ENCODE assay signal across 24 cellular contexts in the genomic region with DNA sequence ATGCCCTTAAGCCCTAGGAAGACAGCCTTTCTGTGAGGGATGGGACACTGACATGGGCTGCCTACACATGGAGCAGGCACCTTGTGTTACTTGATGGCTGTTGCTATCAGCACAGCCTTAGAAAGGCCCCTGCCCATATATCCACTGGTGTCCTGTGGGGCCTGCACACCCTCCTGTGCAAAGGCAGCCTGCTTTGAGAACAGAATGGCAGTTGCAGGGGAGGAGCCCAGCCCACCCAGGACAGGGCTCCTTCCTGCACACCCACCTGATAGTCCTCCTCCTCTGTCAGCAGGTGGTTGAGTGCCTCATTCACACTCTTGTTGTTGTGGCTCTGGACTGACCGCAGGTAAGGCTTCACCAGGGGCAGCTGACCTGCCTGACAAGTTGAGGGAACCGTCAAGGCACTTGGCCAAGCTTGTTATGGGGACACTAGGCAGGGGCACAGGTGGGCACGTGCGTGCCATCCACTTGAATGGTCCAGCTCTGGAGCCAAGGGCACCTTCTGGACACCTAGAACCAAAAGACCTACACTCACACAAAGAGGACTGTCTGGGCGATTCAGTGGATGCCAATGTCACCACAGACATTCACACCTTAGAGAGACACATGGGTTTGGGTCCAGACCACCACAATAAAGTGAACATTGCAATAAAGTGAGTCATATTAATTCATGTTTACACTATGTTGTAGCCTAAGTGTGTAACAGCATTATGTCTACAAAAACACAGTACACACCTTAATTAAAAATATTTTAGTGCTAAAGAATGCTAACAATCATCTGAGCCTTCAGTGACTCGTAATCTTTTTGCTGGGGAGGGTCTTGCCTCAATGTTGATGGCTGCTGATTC. TPM values are rescaled to one million over a fixed set of nuclear protein-coding genes. Genes with fewer than 3 reads are reported as not detected.
DNase-seq lines count a peak whose midpoint lies in the region; ATAC-seq, FAIRE-seq and TF ChIP-seq lines count a peak whose summit lies in the region.
"Had no signal": no experiment of that assay in that cellular context is flagged by ENCODE, and none has a peak within 500 bp of the region (broad histone marks: within the 10 kb centered on the region; RNA-seq: fewer than 3 reads in every experiment).

No MANE protein-coding gene starts in this region.

- H3K79me1 ChIP-seq in IMR-90 (ENCODE audit: low read depth in 1 of 2, low read length in 2 of 2), result no peaks in the 10 kb centered on the region

- POLR2A ChIA-PET in IMR-90 (lab: Charles Lee; ENCODE audit: unreplicated experiment) (no interaction called here), K562 (lab: Yijun Ruan, JAX) (interaction anchor here (0.6 to 2.2 kb wide), 7 partner anchors 8 to 667 kb away, joined by 3 to 9 read pairs (median 5); a partner anchor contains a TSS)

- H4K8ac ChIP-seq in IMR-90 (ENCODE audit: low read depth in 2 of 2, low read length in 2 of 2), result no peak overlapping the region

- H4K20me1 ChIP-seq in IMR-90 (ENCODE audit: insufficient read depth, low read length) (no peaks in the 10 kb centered on the region), K562 (replicated peaks; ENCODE audit: control insufficient read depth, insufficient read depth, low read length) (no peaks in the 10 kb centered on the region; the same call in 1 of the 2 replicates)

- H4K91ac ChIP-seq in IMR-90 (ENCODE audit: insufficient read depth, low read depth, low read length), result no peak overlapping the region

- H3K27me3 ChIP-seq in IMR-90 (ENCODE audit: control insufficient read depth, insufficient read depth, low read length) (no peaks in the 10 kb centered on the region), K562 (ENCODE audit: control insufficient read depth in 2 of 2, insufficient read depth in 2 of 2, low read length in 2 of 2) (peaks cover 48 to 75% of the 10 kb centered on the region in 2 experiments)
- H3K27me3 ChIP-seq: BLaER1 had no signal

- BruUV-seq in IMR-90 (replicated peaks; lab: Mats Ljungman, UMichigan), result no TSS peak
- no TSS peak for BruUV-seq in K562 (replicated peaks; lab: Mats Ljungman, UMichigan)

- CTCF ChIA-PET in IMR-90 (lab: Yijun Ruan, JAX), result no interaction called here
- CTCF ChIA-PET in K562 (lab: Yijun Ruan, JAX; ENCODE audit: low intra/inter-chr PET ratio), result no interaction called here

- H3K14ac ChIP-seq in IMR-90 (replicated peaks; ENCODE audit: low read depth, low read length), result no peak overlapping the region

- DNase-seq in IMR-90 (no peak), K562 (ENCODE audit: extremely low read depth in 1 of 4, low spot score in 3 of 4) (no peak), islet precursor cell (peak; percentile 37), renal cortical epithelial cell (ENCODE audit: low read depth) (peak; percentile 15), SW 1271 (lab: John Stamatoyannopoulos, UW) (no peak), NCI-H2029 treated with DMSO at 0.1 percent for 48 hours (lab: John Stamatoyannopoulos, UW) (no peak), HT-29 (ENCODE audit: low spot score) (no peak)
- DNase-seq: 8988T; CD4-positive, alpha-beta memory T cell; DMS153; DMS79; GDM1; HFFc6 had no signal

- H2AK5ac ChIP-seq in IMR-90 (ENCODE audit: low read depth, low read length), result no peak overlapping the region

- no peak overlapping the region for H3K23ac ChIP-seq in IMR-90 (ENCODE audit: low read depth, low read length)

- ATAC-seq in IMR-90 (ENCODE audit: low read depth) (no peak), K562 (no peak)
- ATAC-seq: GM23338, HCT116, HepG2 had no signal

- no peak for TF ChIP-seq RAD21 in IMR-90 (IDR thresholded peaks at IDR 0.05; ENCODE audit: low read length)
- no peak for TF ChIP-seq RAD21 in K562 (CRISPR knock-in tag; conservative IDR thresholded peaks at IDR 0.05 in 1 of 2, IDR thresholded peaks at IDR 0.05 in 1 of 2)

- no peak overlapping the region for H3K18ac ChIP-seq in IMR-90 (ENCODE audit: low read depth, low read length)

- TF ChIP-seq CTCF in IMR-90 (conservative IDR thresholded peaks at IDR 0.05; ENCODE audit: low read depth, low read length) (no peak), K562 (IDR thresholded peaks at IDR 0.05 in 2 of 3, conservative IDR thresholded peaks at IDR 0.05 in 1 of 3; ENCODE audit: insufficient read depth in 2 of 3, low read depth in 1 of 3, low read length in 3 of 3) (no peak)

- TF ChIP-seq EP300 in K562 (IDR thresholded peaks at IDR 0.05; ENCODE audit: low read length), result no peak

- H3K9ac ChIP-seq in IMR-90 (ENCODE audit: low read depth, low read length), result no peak overlapping the region
- peak overlapping the region in 1 of 2 experiments; percentile 33; a peak in 2 of 4 replicates for H3K9ac ChIP-seq in K562 (ENCODE audit: insufficient read depth in 1 of 2, low read depth in 2 of 2, low read length in 2 of 2)
- H3K9ac ChIP-seq: BLaER1 had no signal

- WGBS in IMR-90 (ENCODE audit: extremely low coverage in 2 of 2, insufficient read length in 1 of 2), 2 experiments, result 80% methylated on average over 1 of the region's 6 CpGs; no CpG with 5 or more reads in 1 of the 2 experiments
- WGBS in K562 (ENCODE audit: insufficient coverage, low coverage, missing lambda C conversion rate), result 2% methylated on average over 6 of the region's 6 CpGs

- no peak for FAIRE-seq in K562 (lab: Jason Lieb, UNC)
- FAIRE-seq: GM12892, GM18507, H54, HepG2 had no signal

- no peak overlapping the region for H3K4me2 ChIP-seq in IMR-90 (ENCODE audit: low read depth, low read length)
- H3K4me2 ChIP-seq in K562 (ENCODE audit: insufficient read depth, low read length), result no peak overlapping the region
- H3K4me2 ChIP-seq: BLaER1, GM23338 had no signal

- in situ Hi-C loops in IMR-90 (cut with MboI; ENCODE audit: low sequenced_read_pairs), result loop anchor here (10.0 kb wide), 1 partner anchor 167 kb away; no protein-coding TSS in a partner anchor
- in situ Hi-C loops in K562 (cut with MboI), result no loop called here

- dilution Hi-C loops in IMR-90 (cut with HindIII; ENCODE audit: low sequenced_read_pairs, unreplicated experiment), result no loop called here

- H3K36me3 ChIP-seq in IMR-90 (ENCODE audit: control insufficient read depth, insufficient read depth, low read length) (no peaks in the 10 kb centered on the region; the same call in 1 of the 2 replicates), K562 (ENCODE audit: control insufficient read depth, insufficient read depth, low read length) (no peaks in the 10 kb centered on the region)

- no peak overlapping the region for H2BK20ac ChIP-seq in IMR-90 (ENCODE audit: low read depth, low read length)

- no peak overlapping the region for H2AK9ac ChIP-seq in IMR-90 (replicated peaks; ENCODE audit: low read depth, low read length, poor library complexity)

- H3K9me3 ChIP-seq in IMR-90 (ENCODE audit: control insufficient read depth, insufficient read depth, low read length) (no peaks in the 10 kb centered on the region), K562 (replicated peaks; ENCODE audit: control insufficient read depth, insufficient read depth, low read depth, low read length) (no peaks in the 10 kb centered on the region)
- H3K9me3 ChIP-seq: BLaER1 had no signal

- no peak overlapping the region for H3K4me3 ChIP-seq in IMR-90 (ENCODE audit: insufficient read depth, low read depth, low read length)
- H3K4me3 ChIP-seq in K562, result no peak overlapping the region
- H3K4me3 ChIP-seq: BLaER1, GM23338 had no signal

- no peak overlapping the region for H4K5ac ChIP-seq in IMR-90 (ENCODE audit: low read depth, low read length)

- no peak overlapping the region for H2BK5ac ChIP-seq in IMR-90 (ENCODE audit: low read depth, low read length, poor library complexity, severe bottlenecking)

- H3K4me1 ChIP-seq in IMR-90 (ENCODE audit: control insufficient read depth, insufficient read depth, low read length) (peaks cover 4% of the 10 kb centered on the region; the same call in 1 of the 2 replicates), K562 (replicated peaks in 1 of 2; ENCODE audit: control insufficient read depth in 2 of 2, insufficient read depth in 2 of 2, low read length in 2 of 2) (peaks cover 0 to 26% of the 10 kb centered on the region in 2 experiments; a peak in 3 of 5 replicates)

- H2AFZ ChIP-seq in IMR-90 (replicated peaks; ENCODE audit: low read length, poor library complexity) (peak overlapping the region; percentile 41), K562 (ENCODE audit: low read depth, low read length) (no peak overlapping the region)
- H2AFZ ChIP-seq: GM23338 had no signal

- TF ChIP-seq POLR2A in IMR-90 (IDR thresholded peaks at IDR 0.05; ENCODE audit: low read depth, low read length) (no peak), K562 (conservative IDR thresholded peaks at IDR 0.05) (no peak)

- no peaks in the 10 kb centered on the region for H3K79me2 ChIP-seq in K562 (ENCODE audit: control insufficient read depth, insufficient read depth, low read length)

- H3K9me1 ChIP-seq in IMR-90 (ENCODE audit: insufficient read depth, low read length), result peaks cover 9% of the 10 kb centered on the region; the same call in 1 of the 2 replicates
- H3K9me1 ChIP-seq in K562 (ENCODE audit: control insufficient read depth, insufficient read depth, low read length), result no peaks in the 10 kb centered on the region

- H3K27ac ChIP-seq in IMR-90 (ENCODE audit: insufficient read depth, low read length) (no peak overlapping the region), K562 (ENCODE audit: extremely low read depth, low read depth, low read length) (no peak overlapping the region)
- H3K27ac ChIP-seq: BLaER1 had no signal

- intact Hi-C loops in IMR-90 (cut with micrococcal nuclease), result no loop called here
- intact Hi-C loops in K562 (cut with micrococcal nuclease), result no loop called here

- H2BK120ac ChIP-seq in IMR-90 (ENCODE audit: low read depth, low read length), result no peak overlapping the region

- H2BK15ac ChIP-seq in IMR-90 (ENCODE audit: low read depth, low read length), result no peak overlapping the region

- no peak overlapping the region for H3K56ac ChIP-seq in IMR-90 (ENCODE audit: extremely low read depth, insufficient read depth, low read length)

- H3K4ac ChIP-seq in IMR-90 (ENCODE audit: low read depth, low read length), result no peak overlapping the region

RNA-seq across cellular contexts. Expression of a gene that starts 9.4 kb away (rescaled TPM):
- total RNA-seq in IMR-90 (2012; rRNA removed) (41.0 and 46.1 TPM in 2 replicates), K562 (2014; rRNA removed) (329 and 469 TPM in 2 replicates), K562 (2014; rRNA removed; fragmentation: Illumina TruSeq; extraction: Trizol) (54.3 and 89.6 TPM in 2 replicates), K562 (2015; rRNA removed; fragmentation: Illumina TruSeq; extraction: Trizol) (109 and 119 TPM in 2 replicates), K562 (2021) (399 and 408 TPM in 2 replicates), renal cortical epithelial cell (175 and 192 TPM in 2 replicates)
- polyA plus RNA-seq in IMR-90 (2012; rRNA removed) (56.5 and 58.5 TPM in 2 replicates), K562 (2011; rRNA removed) (110 and 216 TPM in 2 replicates), K562 (2014; fragmentation: Illumina TruSeq; extraction: Trizol) (183 and 239 TPM in 2 replicates), K562 (2014; fragmentation: Nextera tagmentation; extraction: Ambion mirVana) (10 to 100 TPM; 11.0 to 23.7 TPM), K562 (2014; rRNA removed) (248 and 262 TPM in 2 replicates)
- polyA plus RNA-seq in IMR-90 (2012; cell fraction: cytosol; rRNA removed), result 55.4 and 87.6 TPM in 2 replicates
- polyA plus RNA-seq in IMR-90 (2012; cell fraction: nucleus; rRNA removed; ENCODE audit: low replicate concordance), result 39.2 and 103 TPM in 2 replicates
- total RNA-seq in K562 (2011; cell fraction: chromatin; rRNA removed; ENCODE audit: low replicate concordance), result 34.4 and 107 TPM in 2 replicates
- 114 and 122 TPM in 2 replicates for total RNA-seq in K562 (2011; cell fraction: nucleolus; rRNA removed)
- total RNA-seq in K562 (2011; cell fraction: nucleoplasm; rRNA removed), result 76.8 and 81.5 TPM in 2 replicates
- 329 and 368 TPM in 2 replicates for polyA plus RNA-seq in K562 (2011; cell fraction: cytosol; rRNA removed)
- 294 and 343 TPM in 2 replicates for polyA plus RNA-seq in K562 (2011; cell fraction: nucleus; rRNA removed)
- polyA plus RNA-seq in K562 (2012), result 272 and 330 TPM in 2 replicates
- polyA minus RNA-seq in K562 (2011; rRNA and poly(A)+ RNA removed), result 64.7 and 77.1 TPM in 2 replicates
- 103 and 287 TPM in 2 replicates for polyA minus RNA-seq in K562 (2011; cell fraction: cytosol; rRNA and poly(A)+ RNA removed)
- 46.3 and 88.1 TPM in 2 replicates for polyA minus RNA-seq in K562 (2011; cell fraction: nucleus; rRNA and poly(A)+ RNA removed)
- total RNA-seq in HT-29 (2014; rRNA removed; shearing (Covaris generic)), result 462 and 466 TPM in 2 replicates

RNA-seq across cellular contexts. Expression of a gene that starts 37.8 kb away (rescaled TPM):
- total RNA-seq in IMR-90 (2012; rRNA removed) (not detected in 2 replicates), K562 (2014; rRNA removed) (not detected in 2 replicates), K562 (2014; rRNA removed; fragmentation: Illumina TruSeq; extraction: Trizol) (not detected in 2 replicates), K562 (2015; rRNA removed; fragmentation: Illumina TruSeq; extraction: Trizol) (not detected in 2 replicates), K562 (2021) (not detected in 2 replicates), renal cortical epithelial cell (not detected in 2 replicates)
- polyA plus RNA-seq in IMR-90 (2012; rRNA removed) (not detected in 2 replicates), K562 (2011; rRNA removed) (not detected in 2 replicates), K562 (2014; fragmentation: Illumina TruSeq; extraction: Trizol) (not detected in 2 replicates), K562 (2014; fragmentation: Nextera tagmentation; extraction: Ambion mirVana) (not detected), K562 (2014; rRNA removed) (not detected in 2 replicates)
- not detected in 2 replicates for polyA plus RNA-seq in IMR-90 (2012; cell fraction: cytosol; rRNA removed)
- polyA plus RNA-seq in IMR-90 (2012; cell fraction: nucleus; rRNA removed; ENCODE audit: low replicate concordance), result not detected in 2 replicates
- not detected in 2 replicates for total RNA-seq in K562 (2011; cell fraction: chromatin; rRNA removed; ENCODE audit: low replicate concordance)
- not detected in 2 replicates for total RNA-seq in K562 (2011; cell fraction: nucleolus; rRNA removed)
- total RNA-seq in K562 (2011; cell fraction: nucleoplasm; rRNA removed), result not detected in 2 replicates
- polyA plus RNA-seq in K562 (2011; cell fraction: cytosol; rRNA removed), result not detected in 2 replicates
- not detected in 2 replicates for polyA plus RNA-seq in K562 (2011; cell fraction: nucleus; rRNA removed)
- not detected in 2 replicates for polyA plus RNA-seq in K562 (2012)
- polyA minus RNA-seq in K562 (2011; rRNA and poly(A)+ RNA removed), result not detected in 2 replicates
- not detected in 2 replicates for polyA minus RNA-seq in K562 (2011; cell fraction: cytosol; rRNA and poly(A)+ RNA removed)
- polyA minus RNA-seq in K562 (2011; cell fraction: nucleus; rRNA and poly(A)+ RNA removed), result not detected in 2 replicates
- not detected in 2 replicates for total RNA-seq in HT-29 (2014; rRNA removed; shearing (Covaris generic))
- total RNA-seq: A673; CD4-positive, alpha-beta memory T cell; Daoy; GM23338; HepG2; HFFc6 had no signal
- polyA plus RNA-seq: AG04450; CD14-positive monocyte; CD4-positive, alpha-beta memory T cell; GM23338; HepG2 had no signal

RNA-seq across cellular contexts. Expression of a gene that starts 43.5 kb away (rescaled TPM):
- total RNA-seq in IMR-90 (2012; rRNA removed), result 13.4 and 16.7 TPM in 2 replicates
- 17.3 and 18.3 TPM in 2 replicates for polyA plus RNA-seq in IMR-90 (2012; rRNA removed)
- polyA plus RNA-seq in IMR-90 (2012; cell fraction: cytosol; rRNA removed), result 19.4 and 22.2 TPM in 2 replicates
- 22.1 and 33.4 TPM in 2 replicates for polyA plus RNA-seq in IMR-90 (2012; cell fraction: nucleus; rRNA removed; ENCODE audit: low replicate concordance)
- total RNA-seq in K562 (2011; cell fraction: chromatin; rRNA removed; ENCODE audit: low replicate concordance), result 22.9 and 43.9 TPM in 2 replicates
- 30.7 and 33.7 TPM in 2 replicates for total RNA-seq in K562 (2011; cell fraction: nucleolus; rRNA removed)
- total RNA-seq in K562 (2011; cell fraction: nucleoplasm; rRNA removed), result 20.2 and 27.2 TPM in 2 replicates
- 42.5 and 47.4 TPM in 2 replicates for total RNA-seq in K562 (2014; rRNA removed)
- total RNA-seq in K562 (2014; rRNA removed; fragmentation: Illumina TruSeq; extraction: Trizol), result 9.4 and 10.7 TPM in 2 replicates
- 28.3 and 30.9 TPM in 2 replicates for total RNA-seq in K562 (2015; rRNA removed; fragmentation: Illumina TruSeq; extraction: Trizol)
- total RNA-seq in K562 (2021), result 51.3 and 52.8 TPM in 2 replicates
- 26.8 and 44.0 TPM in 2 replicates for polyA plus RNA-seq in K562 (2011; rRNA removed)
- 44.3 and 59.3 TPM in 2 replicates for polyA plus RNA-seq in K562 (2011; cell fraction: cytosol; rRNA removed)
- polyA plus RNA-seq in K562 (2011; cell fraction: nucleus; rRNA removed), result 50.0 and 63.7 TPM in 2 replicates
- polyA plus RNA-seq in K562 (2012), result 34.4 and 35.2 TPM in 2 replicates
- polyA plus RNA-seq in K562 (2014; fragmentation: Illumina TruSeq; extraction: Trizol), result 23.6 and 41.0 TPM in 2 replicates
- 1 to 10 TPM in 1 of 2 experiments, under 1 TPM in 1; 0.70 to 1.9 TPM for polyA plus RNA-seq in K562 (2014; fragmentation: Nextera tagmentation; extraction: Ambion mirVana)
- polyA plus RNA-seq in K562 (2014; rRNA removed), result 47.1 and 58.1 TPM in 2 replicates
- 11.3 and 13.6 TPM in 2 replicates for polyA minus RNA-seq in K562 (2011; rRNA and poly(A)+ RNA removed)
- 16.3 and 30.8 TPM in 2 replicates for polyA minus RNA-seq in K562 (2011; cell fraction: cytosol; rRNA and poly(A)+ RNA removed)
- polyA minus RNA-seq in K562 (2011; cell fraction: nucleus; rRNA and poly(A)+ RNA removed), result 11.7 and 24.3 TPM in 2 replicates
- total RNA-seq in renal cortical epithelial cell, result 12.9 and 13.2 TPM in 2 replicates
- 18.1 and 23.4 TPM in 2 replicates for total RNA-seq in HT-29 (2014; rRNA removed; shearing (Covaris generic))

RNA-seq across cellular contexts. Expression of a gene that starts 56.8 kb away (rescaled TPM):
- not detected in 2 replicates for total RNA-seq in IMR-90 (2012; rRNA removed)
- not detected in 2 replicates for polyA plus RNA-seq in IMR-90 (2012; rRNA removed)
- polyA plus RNA-seq in IMR-90 (2012; cell fraction: cytosol; rRNA removed), result not detected in 2 replicates
- polyA plus RNA-seq in IMR-90 (2012; cell fraction: nucleus; rRNA removed; ENCODE audit: low replicate concordance), result not detected in 2 replicates
- 0.21 TPM in 1 of 2 replicates, not detected in the other for total RNA-seq in K562 (2011; cell fraction: chromatin; rRNA removed; ENCODE audit: low replicate concordance)
- total RNA-seq in K562 (2011; cell fraction: nucleolus; rRNA removed), result not detected in 2 replicates
- total RNA-seq in K562 (2011; cell fraction: nucleoplasm; rRNA removed), result 0.22 TPM in 1 of 2 replicates, not detected in the other
- not detected in 2 replicates for total RNA-seq in K562 (2014; rRNA removed)
- not detected in 2 replicates for total RNA-seq in K562 (2014; rRNA removed; fragmentation: Illumina TruSeq; extraction: Trizol)
- not detected in 2 replicates for total RNA-seq in K562 (2015; rRNA removed; fragmentation: Illumina TruSeq; extraction: Trizol)
- total RNA-seq in K562 (2021), result not detected in 2 replicates
- not detected in 2 replicates for polyA plus RNA-seq in K562 (2011; rRNA removed)
- polyA plus RNA-seq in K562 (2011; cell fraction: cytosol; rRNA removed), result 0.04 TPM in 1 of 2 replicates, not detected in the other
- polyA plus RNA-seq in K562 (2011; cell fraction: nucleus; rRNA removed), result 0.10 TPM in 1 of 2 replicates, not detected in the other
- not detected in 2 replicates for polyA plus RNA-seq in K562 (2012)
- not detected in 2 replicates for polyA plus RNA-seq in K562 (2014; fragmentation: Illumina TruSeq; extraction: Trizol)
- polyA plus RNA-seq in K562 (2014; fragmentation: Nextera tagmentation; extraction: Ambion mirVana), result not detected
- polyA plus RNA-seq in K562 (2014; rRNA removed), result 0.04 TPM in 1 of 2 replicates, not detected in the other
- polyA minus RNA-seq in K562 (2011; rRNA and poly(A)+ RNA removed), result not detected in 2 replicates
- polyA minus RNA-seq in K562 (2011; cell fraction: cytosol; rRNA and poly(A)+ RNA removed), result not detected in 2 replicates
- polyA minus RNA-seq in K562 (2011; cell fraction: nucleus; rRNA and poly(A)+ RNA removed), result not detected in 2 replicates
- not detected in 2 replicates for total RNA-seq in renal cortical epithelial cell
- not detected in 2 replicates for total RNA-seq in HT-29 (2014; rRNA removed; shearing (Covaris generic))
- total RNA-seq: A673; CD4-positive, alpha-beta memory T cell; Daoy; GM23338; HepG2; HFFc6 had no signal
- polyA plus RNA-seq: AG04450; CD14-positive monocyte; CD4-positive, alpha-beta memory T cell; GM23338; HepG2 had no signal

Comparison
In these comparisons a context has a peak if more than half of its experiments do, and no peak if none do; other contexts are left out.
1. DNase-seq: peak in islet precursor cell (single experiment) and renal cortical epithelial cell (single experiment); none in IMR-90 (single experiment), K562 (0 of 4), SW 1271 (0 of 2), NCI-H2029 treated with DMSO at 0.1 percent for 48 hours (single experiment) and HT-29 (single experiment).